ENCODE assay signal across 1 cellular context in genomic region chr11:4038973-4039372, GRCh38.
TF ChIP-seq lines count a peak whose summit lies in the region.

No MANE protein-coding gene starts in this region.

TF ChIP-seq in IMR-90, 13 proteins besides CTCF, POLR2A, EP300 and RAD21 (continued from another document):
- no peak for TF ChIP-seq ELK1 (IDR thresholded peaks at IDR 0.05; ENCODE audit: borderline replicate concordance, low read depth, low read length)
